Comparison of ENCODE assay signal across 1 cellular context in the genomic region with DNA sequence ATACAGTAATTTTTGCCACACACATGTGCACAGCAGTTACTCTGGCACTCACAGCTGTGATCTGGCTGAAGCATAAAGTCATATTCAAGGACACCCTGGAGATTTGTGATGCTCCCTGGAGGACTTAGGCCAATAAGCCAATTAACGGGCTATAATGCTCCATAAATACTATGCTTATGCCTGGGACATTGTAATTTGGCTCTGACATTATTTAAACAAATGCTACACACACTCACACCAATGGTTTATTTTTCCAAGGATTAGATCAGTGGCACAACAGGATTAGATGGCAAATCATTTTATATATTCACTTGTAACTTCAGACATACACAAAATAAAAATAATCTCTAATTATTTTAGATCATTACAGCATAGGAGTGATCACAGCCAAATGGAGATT.
A peak's percentile ranks its signal among the peaks of the same experiment; 100 is the strongest.
TF ChIP-seq lines count a peak whose summit lies in the region.

No MANE protein-coding gene starts in this region.

TF ChIP-seq in HEK293, 187 proteins besides CTCF, POLR2A, EP300 and RAD21 (continued from another document):
- TF ChIP-seq ZNF37A (tag by site-specific recombination; IDR thresholded peaks at IDR 0.05) (no peak), FEZF1 (tag by site-specific recombination; IDR thresholded peaks at IDR 0.05) (peak; percentile 86), IKZF3 (tag by site-specific recombination; IDR thresholded peaks at IDR 0.05) (peak; percentile 39; the same call in 1 of the 2 replicates), ZNF10 (tag by site-specific recombination; IDR thresholded peaks at IDR 0.05) (0 out of 2 replicates have a peak, but pooled peaks have one; percentile 33), GLI2 (tag by site-specific recombination; IDR thresholded peaks at IDR 0.05; ENCODE audit: borderline replicate concordance, low read depth) (peak; percentile 89), ZNF549 (tag by site-specific recombination; IDR thresholded peaks at IDR 0.05) (no peak), KLF10 (tag by site-specific recombination; IDR thresholded peaks at IDR 0.05) (peak; percentile 45), ZNF626 (tag by site-specific recombination; IDR thresholded peaks at IDR 0.05) (no peak), MYNN (tag by site-specific recombination; IDR thresholded peaks at IDR 0.05; ENCODE audit: borderline replicate concordance) (no peak), PRDM1 (tag by site-specific recombination; IDR thresholded peaks at IDR 0.05) (no peak), ZNF654 (tag by site-specific recombination; IDR thresholded peaks at IDR 0.05; ENCODE audit: low read depth) (no peak), ZFP41 (tag by site-specific recombination; IDR thresholded peaks at IDR 0.05; ENCODE audit: borderline replicate concordance) (no peak)
- TF ChIP-seq, protein P1, sequence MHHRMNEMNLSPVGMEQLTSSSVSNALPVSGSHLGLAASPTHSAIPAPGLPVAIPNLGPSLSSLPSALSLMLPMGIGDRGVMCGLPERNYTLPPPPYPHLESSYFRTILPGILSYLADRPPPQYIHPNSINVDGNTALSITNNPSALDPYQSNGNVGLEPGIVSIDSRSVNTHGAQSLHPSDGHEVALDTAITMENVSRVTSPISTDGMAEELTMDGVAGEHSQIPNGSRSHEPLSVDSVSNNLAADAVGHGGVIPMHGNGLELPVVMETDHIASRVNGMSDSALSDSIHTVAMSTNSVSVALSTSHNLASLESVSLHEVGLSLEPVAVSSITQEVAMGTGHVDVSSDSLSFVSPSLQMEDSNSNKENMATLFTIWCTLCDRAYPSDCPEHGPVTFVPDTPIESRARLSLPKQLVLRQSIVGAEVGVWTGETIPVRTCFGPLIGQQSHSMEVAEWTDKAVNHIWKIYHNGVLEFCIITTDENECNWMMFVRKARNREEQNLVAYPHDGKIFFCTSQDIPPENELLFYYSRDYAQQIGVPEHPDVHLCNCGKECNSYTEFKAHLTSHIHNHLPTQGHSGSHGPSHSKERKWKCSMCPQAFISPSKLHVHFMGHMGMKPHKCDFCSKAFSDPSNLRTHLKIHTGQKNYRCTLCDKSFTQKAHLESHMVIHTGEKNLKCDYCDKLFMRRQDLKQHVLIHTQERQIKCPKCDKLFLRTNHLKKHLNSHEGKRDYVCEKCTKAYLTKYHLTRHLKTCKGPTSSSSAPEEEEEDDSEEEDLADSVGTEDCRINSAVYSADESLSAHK (tag by site-specific recombination; IDR thresholded peaks at IDR 0.05), result peak; percentile 17; the same call in 1 of the 2 replicates
- TF ChIP-seq, protein P2, sequence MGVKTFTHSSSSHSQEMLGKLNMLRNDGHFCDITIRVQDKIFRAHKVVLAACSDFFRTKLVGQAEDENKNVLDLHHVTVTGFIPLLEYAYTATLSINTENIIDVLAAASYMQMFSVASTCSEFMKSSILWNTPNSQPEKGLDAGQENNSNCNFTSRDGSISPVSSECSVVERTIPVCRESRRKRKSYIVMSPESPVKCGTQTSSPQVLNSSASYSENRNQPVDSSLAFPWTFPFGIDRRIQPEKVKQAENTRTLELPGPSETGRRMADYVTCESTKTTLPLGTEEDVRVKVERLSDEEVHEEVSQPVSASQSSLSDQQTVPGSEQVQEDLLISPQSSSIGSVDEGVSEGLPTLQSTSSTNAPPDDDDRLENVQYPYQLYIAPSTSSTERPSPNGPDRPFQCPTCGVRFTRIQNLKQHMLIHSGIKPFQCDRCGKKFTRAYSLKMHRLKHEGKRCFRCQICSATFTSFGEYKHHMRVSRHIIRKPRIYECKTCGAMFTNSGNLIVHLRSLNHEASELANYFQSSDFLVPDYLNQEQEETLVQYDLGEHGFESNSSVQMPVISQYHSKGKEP (tag by site-specific recombination; IDR thresholded peaks at IDR 0.05), result no peak
- TF ChIP-seq, protein P3, sequence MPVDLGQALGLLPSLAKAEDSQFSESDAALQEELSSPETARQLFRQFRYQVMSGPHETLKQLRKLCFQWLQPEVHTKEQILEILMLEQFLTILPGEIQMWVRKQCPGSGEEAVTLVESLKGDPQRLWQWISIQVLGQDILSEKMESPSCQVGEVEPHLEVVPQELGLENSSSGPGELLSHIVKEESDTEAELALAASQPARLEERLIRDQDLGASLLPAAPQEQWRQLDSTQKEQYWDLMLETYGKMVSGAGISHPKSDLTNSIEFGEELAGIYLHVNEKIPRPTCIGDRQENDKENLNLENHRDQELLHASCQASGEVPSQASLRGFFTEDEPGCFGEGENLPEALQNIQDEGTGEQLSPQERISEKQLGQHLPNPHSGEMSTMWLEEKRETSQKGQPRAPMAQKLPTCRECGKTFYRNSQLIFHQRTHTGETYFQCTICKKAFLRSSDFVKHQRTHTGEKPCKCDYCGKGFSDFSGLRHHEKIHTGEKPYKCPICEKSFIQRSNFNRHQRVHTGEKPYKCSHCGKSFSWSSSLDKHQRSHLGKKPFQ (tag by site-specific recombination; IDR thresholded peaks at IDR 0.05), result peak; percentile 70
- TF ChIP-seq, protein P4, sequence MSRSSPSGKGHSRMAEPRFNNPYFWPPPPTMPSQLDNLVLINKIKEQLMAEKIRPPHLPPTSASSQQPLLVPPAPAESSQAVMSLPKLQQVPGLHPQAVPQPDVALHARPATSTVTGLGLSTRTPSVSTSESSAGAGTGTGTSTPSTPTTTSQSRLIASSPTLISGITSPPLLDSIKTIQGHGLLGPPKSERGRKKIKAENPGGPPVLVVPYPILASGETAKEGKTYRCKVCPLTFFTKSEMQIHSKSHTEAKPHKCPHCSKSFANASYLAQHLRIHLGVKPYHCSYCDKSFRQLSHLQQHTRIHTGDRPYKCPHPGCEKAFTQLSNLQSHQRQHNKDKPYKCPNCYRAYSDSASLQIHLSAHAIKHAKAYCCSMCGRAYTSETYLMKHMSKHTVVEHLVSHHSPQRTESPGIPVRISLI (tag by site-specific recombination; IDR thresholded peaks at IDR 0.05), result no peak
- TF ChIP-seq, protein P5, sequence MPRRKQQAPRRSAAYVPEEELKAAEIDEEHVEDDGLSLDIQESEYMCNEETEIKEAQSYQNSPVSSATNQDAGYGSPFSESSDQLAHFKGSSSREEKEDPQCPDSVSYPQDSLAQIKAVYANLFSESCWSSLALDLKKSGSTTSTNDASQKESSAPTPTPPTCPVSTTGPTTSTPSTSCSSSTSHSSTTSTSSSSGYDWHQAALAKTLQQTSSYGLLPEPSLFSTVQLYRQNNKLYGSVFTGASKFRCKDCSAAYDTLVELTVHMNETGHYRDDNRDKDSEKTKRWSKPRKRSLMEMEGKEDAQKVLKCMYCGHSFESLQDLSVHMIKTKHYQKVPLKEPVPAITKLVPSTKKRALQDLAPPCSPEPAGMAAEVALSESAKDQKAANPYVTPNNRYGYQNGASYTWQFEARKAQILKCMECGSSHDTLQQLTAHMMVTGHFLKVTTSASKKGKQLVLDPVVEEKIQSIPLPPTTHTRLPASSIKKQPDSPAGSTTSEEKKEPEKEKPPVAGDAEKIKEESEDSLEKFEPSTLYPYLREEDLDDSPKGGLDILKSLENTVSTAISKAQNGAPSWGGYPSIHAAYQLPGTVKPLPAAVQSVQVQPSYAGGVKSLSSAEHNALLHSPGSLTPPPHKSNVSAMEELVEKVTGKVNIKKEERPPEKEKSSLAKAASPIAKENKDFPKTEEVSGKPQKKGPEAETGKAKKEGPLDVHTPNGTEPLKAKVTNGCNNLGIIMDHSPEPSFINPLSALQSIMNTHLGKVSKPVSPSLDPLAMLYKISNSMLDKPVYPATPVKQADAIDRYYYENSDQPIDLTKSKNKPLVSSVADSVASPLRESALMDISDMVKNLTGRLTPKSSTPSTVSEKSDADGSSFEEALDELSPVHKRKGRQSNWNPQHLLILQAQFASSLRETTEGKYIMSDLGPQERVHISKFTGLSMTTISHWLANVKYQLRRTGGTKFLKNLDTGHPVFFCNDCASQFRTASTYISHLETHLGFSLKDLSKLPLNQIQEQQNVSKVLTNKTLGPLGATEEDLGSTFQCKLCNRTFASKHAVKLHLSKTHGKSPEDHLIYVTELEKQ (tag by site-specific recombination; IDR thresholded peaks at IDR 0.05; ENCODE audit: borderline replicate concordance), result no peak
TF ChIP-seq in HEK293: peak in this region for 27.
